Comparison of ENCODE assay signal across 10 cellular contexts in genomic region chr12:104177663-104178501, GRCh38. TPM values are rescaled to one million over a fixed set of nuclear protein-coding genes. Genes with fewer than 3 reads are reported as not detected.
DNase-seq lines count a peak whose midpoint lies in the region; ATAC-seq and TF ChIP-seq lines count a peak whose summit lies in the region.
"Had no signal": no experiment of that assay in that cellular context is flagged by ENCODE, and none has a peak within 500 bp of the region (broad histone marks: within the 10 kb centered on the region; RNA-seq: fewer than 3 reads in every experiment).

No MANE protein-coding gene starts in this region.

- H3K36me3 Mint-ChIP-seq in WTC11 = no peaks in the 10 kb centered on the region

- no peaks in the 10 kb centered on the region; the same call in 1 of the 2 replicates for H3K27me3 Mint-ChIP-seq in WTC11 (ENCODE audit: low read depth)

- H3K4me1 ChIP-seq in rectal smooth muscle tissue (ENCODE audit: control insufficient read depth, insufficient read depth, low read length) = peaks cover 40% of the 10 kb centered on the region

- POLR2A ChIA-PET in WTC11 (lab: Charles Lee) = no interaction called here

- in situ Hi-C loops in G401 (cut with HindIII; ENCODE audit: low sequenced_read_pairs) = no loop called here

- H3K27me3 ChIP-seq in rectal smooth muscle tissue (ENCODE audit: control insufficient read depth, insufficient read depth, low read length) = no peaks in the 10 kb centered on the region

- no peak overlapping the region for H3K27ac Mint-ChIP-seq in WTC11
- H3K27ac Mint-ChIP-seq: B cell had no signal

- H3K36me3 ChIP-seq in rectal smooth muscle tissue (ENCODE audit: control insufficient read depth, insufficient read depth, low read length) = no peaks in the 10 kb centered on the region

- TF ChIP-seq CTCF in fibroblast of the aortic adventitia (IDR thresholded peaks at IDR 0.05; ENCODE audit: insufficient read depth, low read length) (peak; percentile 36), WTC11 (IDR thresholded peaks at IDR 0.05) (no peak)

- H3K9ac ChIP-seq in rectal smooth muscle tissue (ENCODE audit: low read length) = no peak overlapping the region

- CTCF ChIA-PET in WTC11 (lab: Charles Lee) = interaction anchor here (0.5 kb wide), 1 partner anchor 17 kb away, joined by 3 read pairs; no protein-coding TSS in a partner anchor

- H3K9me3 Mint-ChIP-seq in WTC11 = peaks cover 9% of the 10 kb centered on the region

- H3K4me1 Mint-ChIP-seq in WTC11 = no peaks in the 10 kb centered on the region
- H3K4me1 Mint-ChIP-seq: B cell had no signal

- H3K4me3 Mint-ChIP-seq in WTC11 = no peak overlapping the region
- H3K4me3 Mint-ChIP-seq: B cell had no signal

- H3K4me3 ChIP-seq in fibroblast of the aortic adventitia (ENCODE audit: low read depth, low read length) (no peak overlapping the region), rectal smooth muscle tissue (ENCODE audit: low read length) (no peak overlapping the region)

- no peak; the same call in 1 of the 2 replicates for ATAC-seq in WTC11

- DNase-seq in DMS53 (lab: John Stamatoyannopoulos, UW) (peak; percentile 37), DMS53 treated with DMSO at 0.1 percent for 48 hours (lab: John Stamatoyannopoulos, UW; ENCODE audit: unreplicated experiment) (no peak), SKM-1 (lab: John Stamatoyannopoulos, UW; ENCODE audit: unreplicated experiment) (peak; percentile 45), fibroblast of the aortic adventitia (ENCODE audit: low read depth) (peak; percentile 99), DMS79 treated with DMSO at 0.1 percent for 48 hours (lab: John Stamatoyannopoulos, UW) (no peak), WTC11 (ENCODE audit: low spot score) (no peak), G401 (ENCODE audit: low spot score) (no peak)

- H3K27ac ChIP-seq in rectal smooth muscle tissue (ENCODE audit: low read depth, low read length) = peak overlapping the region; percentile 87
- H3K27ac ChIP-seq: VCaP had no signal

TF ChIP-seq in WTC11, 78 proteins besides CTCF, POLR2A, EP300 and RAD21:
- no peak for TF ChIP-seq JAZF1 (CRISPR knock-in tag; IDR thresholded peaks at IDR 0.05)
- TF ChIP-seq ERG (CRISPR knock-in tag; IDR thresholded peaks at IDR 0.05) = no peak
- TF ChIP-seq TEAD4 (CRISPR knock-in tag; IDR thresholded peaks at IDR 0.05) = no peak

RNA-seq across cellular contexts. Expression of gene TXNRD1, which starts 37.7 kb away (rescaled TPM):
- total RNA-seq in fibroblast of the aortic adventitia (ENCODE audit: low replicate concordance) = 350 and 651 TPM in 2 replicates
- total RNA-seq in WTC11 (2021) = 95.6 to 113 TPM (median 98.7 TPM) in 3 replicates
- total RNA-seq in G401 (2014; rRNA removed; shearing (Covaris generic)) = 581 and 681 TPM in 2 replicates

RNA-seq across cellular contexts. Expression of gene NFYB, which starts 39.9 kb away (rescaled TPM):
- total RNA-seq in fibroblast of the aortic adventitia (ENCODE audit: low replicate concordance) = 20.2 and 43.7 TPM in 2 replicates
- total RNA-seq in WTC11 (2021) = 33.0 to 36.0 TPM (median 34.6 TPM) in 3 replicates
- 20.9 and 66.1 TPM in 2 replicates for total RNA-seq in G401 (2014; rRNA removed; shearing (Covaris generic))

Comparison
In these comparisons a context has a peak if more than half of its experiments do, and no peak if none do; other contexts are left out.
1. DNase-seq: peak in DMS53 (single experiment), SKM-1 (single experiment) and fibroblast of the aortic adventitia (single experiment); none in DMS53 treated with DMSO at 0.1 percent for 48 hours (single experiment), DMS79 treated with DMSO at 0.1 percent for 48 hours (single experiment), WTC11 (single experiment) and G401 (single experiment).